ENCODE assay signal across 35 cellular contexts in genomic region chr1:101884621-101885020, GRCh38.
"Had no signal": no experiment of that assay in that cellular context is flagged by ENCODE, and none has a peak within 500 bp of the region (broad histone marks: within the 10 kb centered on the region; RNA-seq: fewer than 3 reads in every experiment).

No MANE protein-coding gene starts in this region.

- H3K4me2 ChIP-seq: SK-N-SH had no signal

- H3K27me3 Mint-ChIP-seq: activated CD4-positive, alpha-beta T cell treated with anti-CD3 and anti-CD28 coated beads for 36 hours; activated CD4-positive, alpha-beta T cell treated with anti-CD3 and anti-CD28 coated beads, Interleukin-2, amount 10 ng/mL, durations not matched to agents 7 days and 5 days; activated naive CD4-positive, alpha-beta T cell treated with anti-CD3 and anti-CD28 coated beads, Interleukin-2, amount 50 U/mL, for 24 hours; activated naive CD8-positive, alpha-beta T cell treated with anti-CD3 and anti-CD28 coated beads, Interleukin-2, amount 10 ng/mL, durations not matched to agents 7 days and 5 days; activated T-cell treated with anti-CD3 and anti-CD28 coated beads, Interleukin-2, amount 50 U/mL, for 24 hours; central memory CD8-positive, alpha-beta T cell had no signal

- H3K4me3 Mint-ChIP-seq: activated CD4-positive, alpha-beta T cell treated with anti-CD3 and anti-CD28 coated beads for 36 hours; activated CD4-positive, alpha-beta T cell treated with anti-CD3 and anti-CD28 coated beads, Interleukin-2, amount 10 ng/mL, durations not matched to agents 7 days and 5 days; activated CD8-positive, alpha-beta T cell treated with anti-CD3 and anti-CD28 coated beads, Interleukin-2, amount 10 ng/mL, durations not matched to agents 7 days and 5 days; activated naive CD4-positive, alpha-beta T cell treated with anti-CD3 and anti-CD28 coated beads, Interleukin-2, amount 50 U/mL, for 24 hours; activated naive CD8-positive, alpha-beta T cell treated with anti-CD3 and anti-CD28 coated beads, Interleukin-2, amount 10 ng/mL, durations not matched to agents 7 days and 5 days; activated T-cell treated with anti-CD3 and anti-CD28 coated beads, Interleukin-2, amount 50 U/mL, for 24 hours; central memory CD8-positive, alpha-beta T cell; T-helper 1 cell treated with Interleukin-12 subunit alpha and Interleukin-12 subunit beta and Interleukin-4 antibody, amounts not matched to agents 30 μg/mL and 1 μg/mL, for 36 hours; T-helper 2 cell treated with Interferon-gamma antibody and Interleukin-4, amounts not matched to agents 5 μg/mL and 100 μg/mL, for 36 hours; WTC11 had no signal

- H3K36me3 Mint-ChIP-seq: activated naive CD4-positive, alpha-beta T cell treated with anti-CD3 and anti-CD28 coated beads, Interleukin-2, amount 50 U/mL, for 24 hours; activated naive CD8-positive, alpha-beta T cell treated with anti-CD3 and anti-CD28 coated beads, Interleukin-2, amount 10 ng/mL, durations not matched to agents 7 days and 5 days; WTC11 had no signal

- H3K9me3 ChIP-seq: ascending aorta, Peyer's patch, SJSA1, SK-N-SH had no signal

- DNase-seq: activated CD4-positive, alpha-beta T cell treated with anti-CD3 and anti-CD28 coated beads for 36 hours; activated CD4-positive, alpha-beta T cell treated with anti-CD3 and anti-CD28 coated beads, Interleukin-2, amount 10 ng/mL, durations not matched to agents 7 days and 5 days; activated CD4-positive, alpha-beta T cell treated with anti-CD3 and anti-CD28 coated beads, Interleukin-2, amount 50 U/mL, for 48 hours; activated CD8-positive, alpha-beta T cell treated with anti-CD3 and anti-CD28 coated beads, Interleukin-2, amount 10 ng/mL, durations not matched to agents 7 days and 5 days; activated gamma-delta T cell; activated naive CD4-positive, alpha-beta T cell treated with Interleukin-2 at 50 U/mL for 16 hours; activated naive CD8-positive, alpha-beta T cell treated with anti-CD3 and anti-CD28 coated beads, Interleukin-2, amount 10 ng/mL, durations not matched to agents 7 days and 5 days; activated T-cell treated with anti-CD3 and anti-CD28 coated beads, Interleukin-2, amount 50 U/mL, for 24 hours; amygdala; NCI-H1092 treated with DMSO at 0.1 percent for 48 hours; NCI-H1417; NCI-H146; NCI-H187; NCI-H2029 treated with DMSO at 0.1 percent for 48 hours; NCI-H2171 treated with DMSO at 0.1 percent for 48 hours; NCI-H2227 treated with DMSO at 0.1 percent for 48 hours; NCI-H446; NCI-H510A treated with DMSO at 0.1 percent for 48 hours; NCI-H526 treated with DMSO at 0.1 percent for 48 hours; NK-92 treated with Interleukin-12 subunit alpha and Interleukin-12 subunit beta, amount 100 ng/mL, for 24 hours; PC-3; Peyer's patch; RPMI8226; SHP77 treated with DMSO at 0.1 percent for 48 hours; SK-N-SH had no signal

- H3K27ac ChIP-seq: ascending aorta, cardiac muscle cell, Peyer's patch, SJSA1 had no signal

- H3K27ac Mint-ChIP-seq: activated CD4-positive, alpha-beta T cell treated with anti-CD3 and anti-CD28 coated beads for 36 hours; activated CD4-positive, alpha-beta T cell treated with anti-CD3 and anti-CD28 coated beads, Interleukin-2, amount 10 ng/mL, durations not matched to agents 7 days and 5 days; activated CD8-positive, alpha-beta T cell treated with anti-CD3 and anti-CD28 coated beads, Interleukin-2, amount 10 ng/mL, durations not matched to agents 7 days and 5 days; activated naive CD4-positive, alpha-beta T cell treated with anti-CD3 and anti-CD28 coated beads, Interleukin-2, amount 50 U/mL, for 24 hours; activated naive CD8-positive, alpha-beta T cell treated with anti-CD3 and anti-CD28 coated beads, Interleukin-2, amount 10 ng/mL, durations not matched to agents 7 days and 5 days; activated T-cell treated with anti-CD3 and anti-CD28 coated beads, Interleukin-2, amount 50 U/mL, for 24 hours; activated T-helper 2 cell treated with anti-CD3 and anti-CD28 coated beads, Interferon-gamma antibody, Interleukin-2, Interleukin-4, amounts not matched to agents 10 μg/mL and 5 μg/mL and 100 μg/mL, durations not matched to agents 14 hours and 24 hours and 36 hours; T-helper 1 cell treated with Interleukin-12 subunit alpha and Interleukin-12 subunit beta and Interleukin-4 antibody, amounts not matched to agents 30 μg/mL and 1 μg/mL, for 36 hours; T-helper 2 cell treated with Interferon-gamma antibody and Interleukin-4, amounts not matched to agents 5 μg/mL and 100 μg/mL, for 36 hours; WTC11 had no signal

- H3K9ac ChIP-seq: SK-N-SH had no signal

- H3K9me3 Mint-ChIP-seq: activated CD4-positive, alpha-beta T cell treated with anti-CD3 and anti-CD28 coated beads, Interleukin-2, amount 10 ng/mL, durations not matched to agents 7 days and 5 days; activated naive CD4-positive, alpha-beta T cell treated with anti-CD3 and anti-CD28 coated beads, Interleukin-2, amount 50 U/mL, for 24 hours; activated naive CD8-positive, alpha-beta T cell treated with anti-CD3 and anti-CD28 coated beads, Interleukin-2, amount 10 ng/mL, durations not matched to agents 7 days and 5 days; activated T-helper 2 cell treated with anti-CD3 and anti-CD28 coated beads, Interferon-gamma antibody, Interleukin-2, Interleukin-4, amounts not matched to agents 10 μg/mL and 5 μg/mL and 100 μg/mL, durations not matched to agents 14 hours and 24 hours and 36 hours; T-helper 1 cell treated with Interleukin-12 subunit alpha and Interleukin-12 subunit beta and Interleukin-4 antibody, amounts not matched to agents 30 μg/mL and 1 μg/mL, for 36 hours; T-helper 2 cell treated with Interferon-gamma antibody and Interleukin-4, amounts not matched to agents 5 μg/mL and 100 μg/mL, for 36 hours had no signal

- H3K4me1 ChIP-seq: ascending aorta, Peyer's patch, SJSA1 had no signal

- H3K36me3 ChIP-seq: ascending aorta, cardiac muscle cell, Peyer's patch, SJSA1 had no signal

- H3K4me1 Mint-ChIP-seq: activated CD4-positive, alpha-beta T cell treated with anti-CD3 and anti-CD28 coated beads for 36 hours; activated CD4-positive, alpha-beta T cell treated with anti-CD3 and anti-CD28 coated beads, Interleukin-2, amount 10 ng/mL, durations not matched to agents 7 days and 5 days; activated naive CD4-positive, alpha-beta T cell treated with anti-CD3 and anti-CD28 coated beads, Interleukin-2, amount 50 U/mL, for 24 hours; activated naive CD8-positive, alpha-beta T cell treated with anti-CD3 and anti-CD28 coated beads, Interleukin-2, amount 10 ng/mL, durations not matched to agents 7 days and 5 days; central memory CD8-positive, alpha-beta T cell; WTC11 had no signal

- H3K4me3 ChIP-seq: ascending aorta, cardiac muscle cell, Peyer's patch, SJSA1 had no signal

- H3K9me2 ChIP-seq: SK-N-SH had no signal

- H3K27me3 ChIP-seq: ascending aorta, cardiac muscle cell, Peyer's patch, SJSA1 had no signal

- ATAC-seq: activated CD4-positive, alpha-beta T cell treated with anti-CD3 and anti-CD28 coated beads for 36 hours; activated CD4-positive, CD25-positive, alpha-beta regulatory T cell treated with anti-CD3 and anti-CD28 coated beads, Interleukin-2, amount 50 U/mL, for 24 hours; activated CD8-positive, alpha-beta T cell treated with anti-CD3 and anti-CD28 coated beads, Interleukin-2, amount 10 ng/mL, durations not matched to agents 7 days and 5 days; PC-3; WTC11 had no signal
